Comparison of ENCODE assay signal across 26 cellular contexts in genomic region chr10:115937756-115938032, GRCh38.
DNase-seq lines count a peak whose midpoint lies in the region; ATAC-seq, FAIRE-seq and TF ChIP-seq lines count a peak whose summit lies in the region.
"Had no signal": no experiment of that assay in that cellular context is flagged by ENCODE, and none has a peak within 500 bp of the region (broad histone marks: within the 10 kb centered on the region; RNA-seq: fewer than 3 reads in every experiment).

No MANE protein-coding gene starts in this region.

- no peak overlapping the region for H3K4me3 ChIP-seq in A673 (ENCODE audit: low read depth, low read length, poor library complexity, severe bottlenecking)
- H3K4me3 ChIP-seq in HEK293 (ENCODE audit: low read depth, low read length): no peak overlapping the region
- no peak overlapping the region for H3K4me3 ChIP-seq in keratinocyte (ENCODE audit: control insufficient read depth in 2 of 3, extremely low read depth in 1 of 3, insufficient read depth in 2 of 3, low read depth in 1 of 3, low read length in 3 of 3)
- H3K4me3 ChIP-seq: esophagus squamous epithelium, left ventricle myocardium inferior, mucosa of descending colon, neural progenitor cell, psoas muscle, tibial nerve had no signal

- intact Hi-C loops in A673 (cut with micrococcal nuclease; ENCODE audit: unreplicated experiment): loop anchor here (5.0 kb wide), 1 partner anchor 235 kb away; no protein-coding TSS in a partner anchor

- CTCF ChIA-PET in A673 (lab: Charles Lee) (no interaction called here), HEK293 (lab: Yijun Ruan, JAX) (no interaction called here)

- H3K9me3 ChIP-seq in A673 (ENCODE audit: low read depth, low read length, poor library complexity, severe bottlenecking) (peaks cover 6% of the 10 kb centered on the region), HEK293 (ENCODE audit: control insufficient read depth, insufficient read depth, low read depth, low read length) (no peaks in the 10 kb centered on the region), keratinocyte (ENCODE audit: control insufficient read depth, low read depth, low read length) (no peaks in the 10 kb centered on the region)
- H3K9me3 ChIP-seq: esophagus squamous epithelium, left ventricle myocardium inferior, mucosa of descending colon, psoas muscle, tibial nerve had no signal

- TF ChIP-seq CTCF in A673 (conservative IDR thresholded peaks at IDR 0.05; ENCODE audit: low read depth, low read length) (no peak), HEK293 (tag by site-specific recombination; IDR thresholded peaks at IDR 0.05) (no peak), keratinocyte (optimal IDR thresholded peaks at IDR 0.05 in 1 of 3, IDR thresholded peaks at IDR 0.05 in 1 of 3, conservative IDR thresholded peaks at IDR 0.05 in 1 of 3; ENCODE audit: extremely low read depth in 1 of 3, insufficient read depth in 2 of 3, low read length in 3 of 3) (no peak)

- FAIRE-seq in keratinocyte (lab: Jason Lieb, UNC): no peak
- FAIRE-seq: HepG2, small intestine had no signal

- DNase-seq in A673 (ENCODE audit: low spot score) (peak; percentile 81), NCI-H748 (lab: John Stamatoyannopoulos, UW; ENCODE audit: unreplicated experiment) (peak; percentile 50), keratinocyte (ENCODE audit: low read depth, low spot score) (no peak), cortex of kidney (lab: John Stamatoyannopoulos, UW) (no peak)
- DNase-seq: activated CD4-positive, alpha-beta T cell treated with anti-CD3 and anti-CD28 coated beads, Interleukin-2, amount 10 ng/mL, durations not matched to agents 24 days and 14 days; CD8-positive, alpha-beta memory T cell; esophagus squamous epithelium; left ventricle myocardium inferior; NCI-H1694; NCI-H524 treated with DMSO at 0.1 percent for 48 hours; OCI-M1; psoas muscle; Right ventricle myocardium superior; small intestine; stimulated activated CD4-positive, alpha-beta T cell treated with anti-CD3 and anti-CD28 coated beads, Interleukin-4, amount 100 ng/mL, for 1 hour; stimulated activated naive CD8-positive, alpha-beta T cell treated with anti-CD3 and anti-CD28 coated beads, Interleukin-15, Interleukin-2, amounts not matched to agents 100 U/mL and 50 U/mL, for 24 hours; T-helper 1 cell had no signal

- no peaks in the 10 kb centered on the region for H3K9me1 ChIP-seq in keratinocyte (ENCODE audit: control insufficient read depth, extremely low read depth, insufficient read depth, low read length)

- H2AFZ ChIP-seq in keratinocyte (ENCODE audit: control insufficient read depth, low read length): no peak overlapping the region
- H2AFZ ChIP-seq: neural progenitor cell had no signal

- H4K20me1 ChIP-seq in keratinocyte (ENCODE audit: control insufficient read depth, extremely low read depth, insufficient read depth, low read length): no peaks in the 10 kb centered on the region

- dilution Hi-C loops in keratinocyte (cut with MboI; ENCODE audit: extremely low pct_ligation_motif_present, low sequenced_read_pairs): no loop called here

- no peaks in the 10 kb centered on the region for H3K79me2 ChIP-seq in keratinocyte (ENCODE audit: control insufficient read depth, insufficient read depth, low read length)

- H3K36me3 ChIP-seq in A673 (ENCODE audit: insufficient read depth, low read length, poor library complexity, severe bottlenecking) (no peaks in the 10 kb centered on the region), HEK293 (ENCODE audit: control insufficient read depth in 2 of 2, insufficient read depth in 1 of 2, low read length in 2 of 2) (no peaks in the 10 kb centered on the region), keratinocyte (ENCODE audit: control insufficient read depth in 2 of 2, extremely low read depth in 1 of 2, insufficient read depth in 2 of 2, low read length in 2 of 2) (no peaks in the 10 kb centered on the region)
- H3K36me3 ChIP-seq: esophagus squamous epithelium, left ventricle myocardium inferior, neural progenitor cell, tibial nerve had no signal

- POLR2A ChIA-PET in A673 (lab: Charles Lee; ENCODE audit: low non-redundant PET) (no interaction called here), HEK293 (lab: Yijun Ruan, JAX) (no interaction called here)

- no peak for ATAC-seq in GM18909 (IDR thresholded peaks at IDR 0.05; ENCODE audit: poor library complexity, unreplicated experiment)
- ATAC-seq in GM21367 (IDR thresholded peaks at IDR 0.05; ENCODE audit: unreplicated experiment): no peak
- ATAC-seq in HG03442 (IDR thresholded peaks at IDR 0.05; ENCODE audit: unreplicated experiment): no peak
- ATAC-seq: activated naive CD4-positive, alpha-beta T cell treated with anti-CD3 and anti-CD28 coated beads, Interleukin-2, amount 50 U/mL, for 72 hours; HepG2; mucosa of descending colon; psoas muscle; stimulated activated naive CD8-positive, alpha-beta T cell treated with anti-CD3 and anti-CD28 coated beads, Interleukin-15, Interleukin-2, amounts not matched to agents 100 U/mL and 50 U/mL, for 24 hours had no signal

- H3K27me3 ChIP-seq in A673 (replicated peaks; ENCODE audit: insufficient read depth, low read depth, low read length, poor library complexity) (peaks cover 3% of the 10 kb centered on the region), keratinocyte (ENCODE audit: control insufficient read depth, extremely low read depth, insufficient read depth, low read length) (no peaks in the 10 kb centered on the region)
- H3K27me3 ChIP-seq: esophagus squamous epithelium, neural progenitor cell, tibial nerve had no signal

- no TSS peak for BruUV-seq in A673 (replicated peaks; lab: Mats Ljungman, UMichigan)

- H3K4me1 ChIP-seq in A673 (ENCODE audit: insufficient read depth, low read length, poor library complexity, severe bottlenecking): peaks cover 61% of the 10 kb centered on the region
- H3K4me1 ChIP-seq in HEK293 (ENCODE audit: control insufficient read depth, insufficient read depth, low read length): no peaks in the 10 kb centered on the region
- peaks cover 17% of the 10 kb centered on the region for H3K4me1 ChIP-seq in keratinocyte (ENCODE audit: control insufficient read depth, extremely low read depth, insufficient read depth, low read length)
- H3K4me1 ChIP-seq: esophagus squamous epithelium, left ventricle myocardium inferior, neural progenitor cell, psoas muscle had no signal

- H3K9ac ChIP-seq in keratinocyte (ENCODE audit: control insufficient read depth, extremely low read depth, insufficient read depth, low read length): no peak overlapping the region
- H3K9ac ChIP-seq: neural progenitor cell had no signal

- H3K4me2 ChIP-seq in keratinocyte (ENCODE audit: control insufficient read depth, extremely low read depth, insufficient read depth, low read depth, low read length): peak overlapping the region; percentile 45
- H3K4me2 ChIP-seq: neural progenitor cell had no signal

- no peak overlapping the region for H3K27ac ChIP-seq in A673 (ENCODE audit: low read depth, low read length, poor library complexity, severe bottlenecking)
- H3K27ac ChIP-seq in HEK293 (ENCODE audit: extremely low read depth, low read depth, low read length): no peak overlapping the region
- H3K27ac ChIP-seq in keratinocyte (ENCODE audit: control insufficient read depth, insufficient read depth, low read length): no peak overlapping the region
- H3K27ac ChIP-seq: esophagus squamous epithelium, left ventricle myocardium inferior, neural progenitor cell, psoas muscle, tibial nerve had no signal

TF ChIP-seq in HEK293, 187 proteins besides CTCF, POLR2A, EP300 and RAD21:
- TF ChIP-seq ZNF843 (tag by site-specific recombination; IDR thresholded peaks at IDR 0.05) (peak; percentile 65), HOXD13 (CRISPR knock-in tag; IDR thresholded peaks at IDR 0.05; ENCODE audit: borderline replicate concordance) (no peak), OSR2 (tag by site-specific recombination; IDR thresholded peaks at IDR 0.05) (peak; percentile 24; the same call in 1 of the 2 replicates), KLF16 (tag by site-specific recombination; IDR thresholded peaks at IDR 0.05) (no peak), REPIN1 (tag by site-specific recombination; IDR thresholded peaks at IDR 0.05; ENCODE audit: low read depth) (no peak), ZNF311 (tag by site-specific recombination; IDR thresholded peaks at IDR 0.05; ENCODE audit: borderline replicate concordance) (no peak), ZNF138 (tag by site-specific recombination; IDR thresholded peaks at IDR 0.05; ENCODE audit: borderline replicate concordance) (no peak), HOXC10 (CRISPR knock-in tag; IDR thresholded peaks at IDR 0.05) (no peak), FEZF1 (tag by site-specific recombination; IDR thresholded peaks at IDR 0.05) (peak; percentile 53), SP3 (tag by site-specific recombination; IDR thresholded peaks at IDR 0.05) (no peak)
- TF ChIP-seq, protein P1, sequence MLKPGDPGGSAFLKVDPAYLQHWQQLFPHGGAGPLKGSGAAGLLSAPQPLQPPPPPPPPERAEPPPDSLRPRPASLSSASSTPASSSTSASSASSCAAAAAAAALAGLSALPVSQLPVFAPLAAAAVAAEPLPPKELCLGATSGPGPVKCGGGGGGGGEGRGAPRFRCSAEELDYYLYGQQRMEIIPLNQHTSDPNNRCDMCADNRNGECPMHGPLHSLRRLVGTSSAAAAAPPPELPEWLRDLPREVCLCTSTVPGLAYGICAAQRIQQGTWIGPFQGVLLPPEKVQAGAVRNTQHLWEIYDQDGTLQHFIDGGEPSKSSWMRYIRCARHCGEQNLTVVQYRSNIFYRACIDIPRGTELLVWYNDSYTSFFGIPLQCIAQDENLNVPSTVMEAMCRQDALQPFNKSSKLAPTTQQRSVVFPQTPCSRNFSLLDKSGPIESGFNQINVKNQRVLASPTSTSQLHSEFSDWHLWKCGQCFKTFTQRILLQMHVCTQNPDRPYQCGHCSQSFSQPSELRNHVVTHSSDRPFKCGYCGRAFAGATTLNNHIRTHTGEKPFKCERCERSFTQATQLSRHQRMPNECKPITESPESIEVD (tag by site-specific recombination; IDR thresholded peaks at IDR 0.05): peak; percentile 63
- TF ChIP-seq, protein P2, sequence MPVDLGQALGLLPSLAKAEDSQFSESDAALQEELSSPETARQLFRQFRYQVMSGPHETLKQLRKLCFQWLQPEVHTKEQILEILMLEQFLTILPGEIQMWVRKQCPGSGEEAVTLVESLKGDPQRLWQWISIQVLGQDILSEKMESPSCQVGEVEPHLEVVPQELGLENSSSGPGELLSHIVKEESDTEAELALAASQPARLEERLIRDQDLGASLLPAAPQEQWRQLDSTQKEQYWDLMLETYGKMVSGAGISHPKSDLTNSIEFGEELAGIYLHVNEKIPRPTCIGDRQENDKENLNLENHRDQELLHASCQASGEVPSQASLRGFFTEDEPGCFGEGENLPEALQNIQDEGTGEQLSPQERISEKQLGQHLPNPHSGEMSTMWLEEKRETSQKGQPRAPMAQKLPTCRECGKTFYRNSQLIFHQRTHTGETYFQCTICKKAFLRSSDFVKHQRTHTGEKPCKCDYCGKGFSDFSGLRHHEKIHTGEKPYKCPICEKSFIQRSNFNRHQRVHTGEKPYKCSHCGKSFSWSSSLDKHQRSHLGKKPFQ (tag by site-specific recombination; IDR thresholded peaks at IDR 0.05): no peak

Comparison
In these comparisons a context has a peak if more than half of its experiments do, and no peak if none do; other contexts are left out.
1. DNase-seq: peak in A673 (single experiment) and NCI-H748 (single experiment); none in keratinocyte (single experiment) and cortex of kidney (single experiment).